ENCODE assay signal across 9 cellular contexts in the genomic region with DNA sequence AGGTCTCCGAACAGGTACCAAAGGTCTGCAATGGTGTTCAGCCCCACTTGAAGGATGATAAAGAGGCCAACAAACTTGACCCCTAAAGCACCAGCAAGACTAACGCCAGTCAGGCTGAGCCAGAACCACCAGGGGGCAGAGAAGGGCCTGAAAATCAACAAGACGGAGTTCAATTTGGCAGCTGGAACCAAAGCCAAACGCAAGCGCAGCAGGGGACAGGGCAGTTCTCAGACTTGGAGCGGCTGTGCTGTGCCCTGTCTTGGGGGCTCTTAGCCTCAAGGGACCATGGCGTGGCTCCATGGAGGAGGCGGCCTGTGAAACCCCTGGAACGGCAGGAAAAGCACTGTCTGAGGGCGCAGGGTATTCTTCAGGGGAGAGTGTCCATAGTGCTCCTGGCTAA. TPM values are rescaled to one million over a fixed set of nuclear protein-coding genes. Genes with fewer than 3 reads are reported as not detected.
DNase-seq lines count a peak whose midpoint lies in the region; ATAC-seq and TF ChIP-seq lines count a peak whose summit lies in the region.
"Had no signal": no experiment of that assay in that cellular context is flagged by ENCODE, and none has a peak within 500 bp of the region (broad histone marks: within the 10 kb centered on the region; RNA-seq: fewer than 3 reads in every experiment).

No MANE protein-coding gene starts in this region.

- H3K9me2 ChIP-seq in PC-3 (replicated peaks; ENCODE audit: low read length): no peaks in the 10 kb centered on the region

- H4K20me1 ChIP-seq in PC-3 (ENCODE audit: low read length) (no peaks in the 10 kb centered on the region), osteoblast (ENCODE audit: insufficient read depth, low read length) (peaks cover 8% of the 10 kb centered on the region)

- TF ChIP-seq CTCF in PC-3 (conservative IDR thresholded peaks at IDR 0.05; ENCODE audit: low read depth, low read length) (peak; percentile 99), gastroesophageal sphincter (IDR thresholded peaks at IDR 0.05) (peak in 3 of 4 experiments; percentile 56 to 71 (median 61)), osteoblast (IDR thresholded peaks at IDR 0.05; ENCODE audit: extremely low read depth, low read depth, low read length) (peak; percentile 97)

- H3K27me3 ChIP-seq in PC-3 (ENCODE audit: low read length) (no peaks in the 10 kb centered on the region), gastroesophageal sphincter (no peaks in the 10 kb centered on the region), osteoblast (ENCODE audit: insufficient read depth, low read length) (no peaks in the 10 kb centered on the region)

- TF ChIP-seq EP300 in gastroesophageal sphincter (IDR thresholded peaks at IDR 0.05): no peak

- no peak overlapping the region for H3K9ac ChIP-seq in PC-3 (ENCODE audit: low read length)

- H3K27ac ChIP-seq in PC-3 (ENCODE audit: low read length) (no peak overlapping the region), gastroesophageal sphincter (no peak overlapping the region), osteoblast (ENCODE audit: low read depth, low read length) (no peak overlapping the region)

- H3K79me2 ChIP-seq in PC-3 (ENCODE audit: low read length): peaks cover 6% of the 10 kb centered on the region; the same call in 1 of the 2 replicates
- no peaks in the 10 kb centered on the region for H3K79me2 ChIP-seq in osteoblast (ENCODE audit: insufficient read depth, low read length)

- intact Hi-C loops in PC-3 (cut with micrococcal nuclease): loop anchor here (5.0 kb wide), 1 partner anchor 149 kb away; no protein-coding TSS in a partner anchor

- POLR2A ChIA-PET in PC-3 (lab: Charles Lee; ENCODE audit: unreplicated experiment): no interaction called here

- DNase-seq in D341Med (ENCODE audit: low spot score) (peak; percentile 86), PC-3 (peak; percentile 88), osteoblast (ENCODE audit: insufficient read length, low spot score, missing footprints) (peak; percentile 93), ureter (ENCODE audit: low spot score) (peak; percentile 79), SKM-1 treated with dmso at 0.1 percent for 144 hours (lab: John Stamatoyannopoulos, UW; ENCODE audit: unreplicated experiment) (no peak)
- peak; percentile 81 for DNase-seq in activated effector memory CD4-positive, alpha-beta T cell treated with anti-CD3 and anti-CD28 coated beads, Interleukin-2, amount 50 U/mL, for 16 hours

- CTCF ChIA-PET in PC-3 (lab: Charles Lee): interaction anchor here (0.6 to 6.3 kb wide), 2 partner anchors 14 to 1552 kb away, joined by 3 to 72 read pairs; no protein-coding TSS in a partner anchor

- 0% methylated on average over 4 of the region's 10 CpGs; no CpG with 5 or more reads in 1 of the 2 donors for WGBS in gastroesophageal sphincter (ENCODE audit: low coverage in 1 of 2), 2 donors

- H3F3A ChIP-seq in PC-3 (ENCODE audit: low read length, unreplicated experiment): peaks cover 14% of the 10 kb centered on the region

- H2AFZ ChIP-seq in PC-3 (ENCODE audit: low read length) (no peak overlapping the region), osteoblast (ENCODE audit: low read length) (peak overlapping the region; percentile 53)

- peak; percentile 46 for ATAC-seq in HG03280 (IDR thresholded peaks at IDR 0.05; ENCODE audit: unreplicated experiment)
- peak; percentile 12; the same call in 1 of the 2 replicates for ATAC-seq in PC-3
- no peak for ATAC-seq in gastroesophageal sphincter

- H3K4me2 ChIP-seq in PC-3 (ENCODE audit: low read length) (no peak overlapping the region), osteoblast (ENCODE audit: insufficient read depth, low read length) (peak overlapping the region; percentile 9)

- peaks cover 33% of the 10 kb centered on the region for H3K4me1 ChIP-seq in PC-3 (ENCODE audit: insufficient read depth, low read length)
- H3K4me1 ChIP-seq in gastroesophageal sphincter: peaks cover 0 to 21% (median 0%) of the 10 kb centered on the region in 3 donors
- peaks cover 20% of the 10 kb centered on the region for H3K4me1 ChIP-seq in osteoblast (ENCODE audit: insufficient read depth, low read length)

- H3K9me3 ChIP-seq in PC-3 (ENCODE audit: low read length) (no peaks in the 10 kb centered on the region), gastroesophageal sphincter (no peaks in the 10 kb centered on the region), osteoblast (ENCODE audit: low read depth, low read length) (no peaks in the 10 kb centered on the region)

- TF ChIP-seq POLR2A in gastroesophageal sphincter (IDR thresholded peaks at IDR 0.05): no peak

- H3K4me3 ChIP-seq in PC-3 (ENCODE audit: low read length) (no peak overlapping the region), gastroesophageal sphincter (no peak overlapping the region), osteoblast (ENCODE audit: insufficient read depth, low read length) (no peak overlapping the region)

- no TSS peak for BruUV-seq in PC-3 (replicated peaks; lab: Mats Ljungman, UMichigan)

- H3K36me3 ChIP-seq in PC-3 (ENCODE audit: low read depth, low read length) (peaks cover 54% of the 10 kb centered on the region; the same call in 1 of the 2 replicates), gastroesophageal sphincter (peaks cover 0 to 97% of the 10 kb centered on the region in 2 donors), osteoblast (ENCODE audit: insufficient read depth, low read length) (peaks cover 13% of the 10 kb centered on the region)

RNA-seq across cellular contexts. Expression of a gene that starts 19.6 kb away (rescaled TPM):
- total RNA-seq in PC-3 (2014; rRNA removed): 57.6 and 67.6 TPM in 2 replicates
- 10 to 100 TPM in 3 of 4 donors, 1 to 10 TPM in 1; 8.1 to 20.9 (median 14.4) TPM for total RNA-seq in gastroesophageal sphincter
- total RNA-seq in osteoblast: 11.6 and 13.3 TPM in 2 replicates
- total RNA-seq in ureter: 37.6 TPM

RNA-seq across cellular contexts. Expression of a gene that starts 19.7 kb away (rescaled TPM):
- total RNA-seq in PC-3 (2014; rRNA removed): 49.9 and 57.4 TPM in 2 replicates
- 10 to 100 TPM in 2 of 4 donors, 1 to 10 TPM in 2; 6.3 to 15.4 (median 12.5) TPM for total RNA-seq in gastroesophageal sphincter
- 34.8 and 38.0 TPM in 2 replicates for total RNA-seq in osteoblast
- total RNA-seq in ureter: 29.4 TPM

RNA-seq across cellular contexts. Expression of a gene that starts 30.1 kb away (rescaled TPM):
- total RNA-seq in PC-3 (2014; rRNA removed): not detected in 2 replicates
- total RNA-seq in gastroesophageal sphincter: 1 to 10 TPM in 2 of 4 donors, under 1 TPM in 1, not detected in 1; 0.27 to 2.0 (median 1.2) TPM
- total RNA-seq in osteoblast: not detected in 2 replicates
- not detected for total RNA-seq in ureter
- total RNA-seq: T-helper 1 cell treated with Interleukin-12 subunit alpha and Interleukin-12 subunit beta and Interleukin-4 antibody, amounts not matched to agents 30 ng/mL and 1 ng/mL, for 36 hours had no signal
